In genomic region chr19:47141695-47142094, GRCh38 we compare ENCODE assay signal across 23 cellular contexts. TPM values are rescaled to one million over a fixed set of nuclear protein-coding genes. Genes with fewer than 3 reads are reported as not detected.
DNase-seq lines count a peak whose midpoint lies in the region; ATAC-seq, FAIRE-seq and TF ChIP-seq lines count a peak whose summit lies in the region.
"Had no signal": no experiment of that assay in that cellular context is flagged by ENCODE, and none has a peak within 500 bp of the region (broad histone marks: within the 10 kb centered on the region; RNA-seq: fewer than 3 reads in every experiment).

No MANE protein-coding gene starts in this region.

- CTCF ChIA-PET in MCF 10A (lab: Yijun Ruan, JAX), result interaction anchor here (1.2 to 1.3 kb wide), 2 partner anchors 69 to 106 kb away, joined by 3 to 7 read pairs; no protein-coding TSS in a partner anchor
- CTCF ChIA-PET in WTC11 (lab: Charles Lee), result interaction anchor here (0.6 to 1.3 kb wide), 2 partner anchors 37 to 102 kb away, joined by 3 to 4 read pairs; no protein-coding TSS in a partner anchor

- H3K36me3 Mint-ChIP-seq in MCF 10A (ENCODE audit: insufficient read depth, unreplicated experiment) (peaks cover 45% of the 10 kb centered on the region), WTC11 (peaks cover 55% of the 10 kb centered on the region), mesothelial cell of epicardium (peaks cover 28% of the 10 kb centered on the region)

- POLR2A ChIA-PET in MCF 10A (lab: Yijun Ruan, JAX) (interaction anchor here (0.9 kb wide), 1 partner anchor 9 kb away, joined by 3 read pairs; no protein-coding TSS in a partner anchor), WTC11 (lab: Charles Lee) (interaction anchor here (0.6 kb wide), 1 partner anchor 268 kb away, joined by 9 read pairs; no protein-coding TSS in a partner anchor)

- BruUV-seq in MCF 10A (replicated peaks; lab: Mats Ljungman, UMichigan), result no TSS peak

- no peak overlapping the region for H3K4me3 ChIP-seq in breast epithelium

- intact Hi-C loops in MCF 10A (cut with micrococcal nuclease), result no loop called here
- intact Hi-C loops in breast epithelium (cut with DNase I; ENCODE audit: low total_unique reads), result no loop called here

- H3K4me1 ChIP-seq in breast epithelium, result no peaks in the 10 kb centered on the region

- TF ChIP-seq CTCF in MCF 10A (IDR thresholded peaks at IDR 0.05; ENCODE audit: unreplicated experiment) (no peak), breast epithelium (IDR thresholded peaks at IDR 0.05) (no peak), WTC11 (IDR thresholded peaks at IDR 0.05) (no peak), mesothelial cell of epicardium (IDR thresholded peaks at IDR 0.05; ENCODE audit: unreplicated experiment) (no peak), D721Med (IDR thresholded peaks at IDR 0.05; ENCODE audit: insufficient read depth, missing control alignments) (no peak)

- no peak for FAIRE-seq in D721Med (lab: Jason Lieb, UNC)
- FAIRE-seq: GM12891, H1, RCC 7860 had no signal

- no peaks in the 10 kb centered on the region for H3K36me3 ChIP-seq in breast epithelium

- H3K9me3 ChIP-seq in breast epithelium, result no peaks in the 10 kb centered on the region
- H3K9me3 ChIP-seq: neutrophil, SK-N-SH had no signal

- no peak for TF ChIP-seq POLR2A in breast epithelium (IDR thresholded peaks at IDR 0.05)

- ATAC-seq in WTC11, result no peak
- ATAC-seq: left ventricle myocardium superior had no signal

- H3K27ac Mint-ChIP-seq in MCF 10A (ENCODE audit: low read depth, unreplicated experiment) (peak overlapping the region; percentile 76), WTC11 (peak overlapping the region; percentile 97), mesothelial cell of epicardium (peak overlapping the region; percentile 96)

- DNase-seq in MCF 10A (ENCODE audit: unreplicated experiment), result no peak
- no peak for DNase-seq in breast epithelium (ENCODE audit: low spot score in 2 of 2)
- DNase-seq in WTC11 (ENCODE audit: low spot score), result no peak
- no peak for DNase-seq in mesothelial cell of epicardium (ENCODE audit: low spot score in 2 of 2, unreplicated experiment in 2 of 2)
- DNase-seq in DMS114 treated with DMSO at 0.1 percent for 48 hours (lab: John Stamatoyannopoulos, UW; ENCODE audit: unreplicated experiment), result no peak
- DNase-seq in D721Med (ENCODE audit: insufficient read length, low spot score), result no peak
- DNase-seq in foreskin melanocyte, result no peak
- no peak for DNase-seq in iPS-NIHi7 (ENCODE audit: extremely low spot score)
- DNase-seq: activated CD4-positive, CD25-positive, alpha-beta regulatory T cell treated with anti-CD3 and anti-CD28 coated beads, Interleukin-2, amount 50 U/mL, for 72 hours; activated naive CD8-positive, alpha-beta T cell treated with anti-CD3 and anti-CD28 coated beads, Interleukin-2, amount 10 ng/mL, durations not matched to agents 7 days and 5 days; cortex of kidney; DMS53; left ventricle myocardium superior; NCI-H1105; NCI-H2081; NK-92 treated with Interleukin-12 subunit alpha and Interleukin-12 subunit beta, amount 100 ng/mL, for 24 hours; SK-N-SH had no signal

- H3K4me1 Mint-ChIP-seq in MCF 10A (ENCODE audit: insufficient read depth, unreplicated experiment) (peaks cover 16% of the 10 kb centered on the region), WTC11 (peaks cover 9% of the 10 kb centered on the region), mesothelial cell of epicardium (peaks cover 26% of the 10 kb centered on the region)

- no peak overlapping the region for H3K4me3 Mint-ChIP-seq in MCF 10A (ENCODE audit: unreplicated experiment)
- no peak overlapping the region for H3K4me3 Mint-ChIP-seq in WTC11
- H3K4me3 Mint-ChIP-seq in mesothelial cell of epicardium, result no peak overlapping the region
- H3K4me3 Mint-ChIP-seq: activated naive CD8-positive, alpha-beta T cell treated with anti-CD3 and anti-CD28 coated beads, Interleukin-2, amount 10 ng/mL, durations not matched to agents 7 days and 5 days; T-helper 2 cell treated with Interferon-gamma antibody and Interleukin-4, amounts not matched to agents 5 μg/mL and 100 μg/mL, for 36 hours had no signal

- no peaks in the 10 kb centered on the region for H3K27me3 ChIP-seq in breast epithelium
- H3K27me3 ChIP-seq: brain microvascular endothelial cell, neutrophil had no signal

- H3K27me3 Mint-ChIP-seq in MCF 10A (ENCODE audit: insufficient read depth, unreplicated experiment) (no peaks in the 10 kb centered on the region), WTC11 (ENCODE audit: low read depth) (no peaks in the 10 kb centered on the region), mesothelial cell of epicardium (ENCODE audit: low read depth) (no peaks in the 10 kb centered on the region)
- H3K27me3 Mint-ChIP-seq: activated naive CD8-positive, alpha-beta T cell treated with anti-CD3 and anti-CD28 coated beads, Interleukin-2, amount 10 ng/mL, durations not matched to agents 7 days and 5 days had no signal

- no peaks in the 10 kb centered on the region for H3K9me3 Mint-ChIP-seq in MCF 10A (ENCODE audit: unreplicated experiment)
- H3K9me3 Mint-ChIP-seq in WTC11, result no peaks in the 10 kb centered on the region
- no peaks in the 10 kb centered on the region for H3K9me3 Mint-ChIP-seq in mesothelial cell of epicardium
- H3K9me3 Mint-ChIP-seq: activated naive CD8-positive, alpha-beta T cell treated with anti-CD3 and anti-CD28 coated beads, Interleukin-2, amount 10 ng/mL, durations not matched to agents 7 days and 5 days; T-helper 2 cell treated with Interferon-gamma antibody and Interleukin-4, amounts not matched to agents 5 μg/mL and 100 μg/mL, for 36 hours had no signal

- no peak overlapping the region for H3K27ac ChIP-seq in breast epithelium
- H3K27ac ChIP-seq: brain microvascular endothelial cell, neutrophil had no signal

TF ChIP-seq in WTC11, 78 proteins besides CTCF, POLR2A, EP300 and RAD21:
- TF ChIP-seq HMGA2 (CRISPR knock-in tag; IDR thresholded peaks at IDR 0.05), result peak; percentile 37; the same call in 1 of the 2 replicates
- TF ChIP-seq CDX4 (CRISPR knock-in tag; IDR thresholded peaks at IDR 0.05; ENCODE audit: borderline replicate concordance), result no peak
- TF ChIP-seq AFF4 (CRISPR knock-in tag; IDR thresholded peaks at IDR 0.05; ENCODE audit: borderline replicate concordance), result no peak

RNA-seq across cellular contexts. Expression of gene SAE1, which starts 11.1 kb away (rescaled TPM):
- 76.1 and 81.7 TPM in 2 replicates for total RNA-seq in MCF 10A (2022)
- 10 to 100 TPM; 44.6 to 61.4 (median 55.7) TPM for total RNA-seq in breast epithelium
- 215 to 224 TPM (median 221 TPM) in 3 replicates for total RNA-seq in WTC11 (2021)
- 137 to 141 TPM (median 138 TPM) in 3 replicates for total RNA-seq in mesothelial cell of epicardium

RNA-seq across cellular contexts. Expression of gene ZC3H4, which starts 28.1 kb away (rescaled TPM):
- total RNA-seq in MCF 10A (2022) (41.4 and 41.8 TPM in 2 replicates), breast epithelium (10 to 100 TPM; 17.7 to 23.4 (median 19.5) TPM), WTC11 (2021) (67.2 to 75.5 TPM (median 73.2 TPM) in 3 replicates), mesothelial cell of epicardium (65.3 to 68.7 TPM (median 67.9 TPM) in 3 replicates)
